Comparison of ENCODE assay signal across 14 cellular contexts in the genomic region with DNA sequence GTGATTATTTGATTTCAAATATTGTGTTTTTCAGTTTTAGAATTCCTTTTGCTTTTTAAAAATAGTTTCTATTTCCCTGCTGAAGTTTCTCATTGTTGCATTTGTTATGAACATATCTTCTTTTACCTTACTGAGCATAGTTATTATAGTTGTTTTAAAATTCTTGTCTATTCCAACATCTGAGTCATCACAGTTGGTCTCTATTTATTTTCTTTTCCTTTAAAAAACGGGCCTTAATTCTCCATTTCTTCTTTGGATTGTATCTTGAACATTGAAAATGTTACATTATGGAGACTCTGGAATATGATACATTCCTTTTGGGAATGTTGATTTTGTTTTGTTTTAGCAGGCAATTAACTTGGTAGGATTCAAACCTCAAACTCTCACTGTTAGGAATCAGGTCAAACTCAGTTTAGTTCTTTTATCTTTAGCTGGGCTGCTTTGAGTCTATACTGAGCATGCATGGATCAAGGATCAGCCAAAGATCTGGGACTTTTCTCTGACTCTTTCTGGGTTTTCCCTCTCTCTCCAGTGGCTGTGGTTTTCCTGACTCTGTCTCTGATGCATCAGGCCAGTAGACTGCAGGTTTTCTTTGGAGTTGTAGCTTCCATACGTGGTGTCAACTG.
"Had no signal": no experiment of that assay in that cellular context is flagged by ENCODE, and none has a peak within 500 bp of the region (broad histone marks: within the 10 kb centered on the region; RNA-seq: fewer than 3 reads in every experiment).

No MANE protein-coding gene starts in this region.

- H3K27me3 ChIP-seq: body of pancreas, esophagus muscularis mucosa, stomach, thyroid gland, vagina had no signal

- H3K27ac ChIP-seq: body of pancreas, esophagus muscularis mucosa, lower lobe of right lung, stomach, thyroid gland, vagina had no signal

- H3K4me1 Mint-ChIP-seq: activated T-helper 17 cell treated with anti-CD3 and anti-CD28 coated beads, Interleukin-2, amount 50 U/mL, for 72 hours; naive B cell; T-helper 17 cell; WTC11 had no signal

- H3K4me3 ChIP-seq: body of pancreas, esophagus muscularis mucosa, lower lobe of right lung, stomach, thyroid gland, vagina had no signal

- H3K9me3 ChIP-seq: lower lobe of right lung, stomach, thyroid gland, vagina had no signal

- H3K36me3 Mint-ChIP-seq: naive B cell, WTC11 had no signal

- DNase-seq: activated CD4-positive, alpha-beta T cell treated with anti-CD3 and anti-CD28 coated beads for 48 hours; activated naive CD4-positive, alpha-beta T cell treated with anti-CD3 and anti-CD28 coated beads for 36 hours; body of pancreas; cerebellar nuclear complex; lower lobe of right lung; naive B cell; retina; stomach; T-helper 17 cell; thyroid gland had no signal

- H3K36me3 ChIP-seq: lower lobe of right lung, stomach, thyroid gland, vagina had no signal

- H3K4me3 Mint-ChIP-seq: activated naive CD4-positive, alpha-beta T cell treated with anti-CD3 and anti-CD28 coated beads for 36 hours; activated T-helper 17 cell treated with anti-CD3 and anti-CD28 coated beads, Interleukin-2, amount 50 U/mL, for 72 hours; naive B cell; T-helper 17 cell; WTC11 had no signal

- H3K27ac Mint-ChIP-seq: activated naive CD4-positive, alpha-beta T cell treated with anti-CD3 and anti-CD28 coated beads for 36 hours; activated T-helper 17 cell treated with anti-CD3 and anti-CD28 coated beads, Interleukin-2, amount 50 U/mL, for 72 hours; naive B cell; T-helper 17 cell; WTC11 had no signal
